Comparison of ENCODE assay signal across 10 cellular contexts in the genomic region with DNA sequence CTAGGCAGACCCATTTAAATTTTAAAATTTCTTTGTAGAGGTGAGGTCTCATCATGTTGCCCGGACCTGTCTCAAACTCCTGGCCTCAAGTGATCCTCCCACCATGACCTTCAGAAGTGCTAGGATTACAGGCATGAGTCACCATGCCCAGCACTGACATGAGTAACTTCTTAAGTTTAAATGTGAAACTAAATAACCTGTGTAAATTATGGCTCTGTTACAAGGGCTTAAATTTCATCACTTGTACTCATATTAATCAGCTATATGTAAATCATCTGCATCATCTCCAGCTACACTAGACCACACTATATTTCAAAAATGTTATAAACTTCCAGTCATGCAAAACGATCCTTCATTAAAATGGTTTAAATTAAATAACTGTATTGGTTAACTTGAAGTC. TPM values are rescaled to one million over a fixed set of nuclear protein-coding genes. Genes with fewer than 3 reads are reported as not detected.
DNase-seq lines count a peak whose midpoint lies in the region; ATAC-seq lines count a peak whose summit lies in the region.
"Had no signal": no experiment of that assay in that cellular context is flagged by ENCODE, and none has a peak within 500 bp of the region (broad histone marks: within the 10 kb centered on the region; RNA-seq: fewer than 3 reads in every experiment).

No MANE protein-coding gene starts in this region.

- peak; percentile 19 to 38 for DNase-seq in activated CD4-positive, alpha-beta T cell treated with anti-CD3 and anti-CD28 coated beads for 24 hours (ENCODE audit: low read depth in 2 of 2)
- no peak for DNase-seq in activated CD4-positive, alpha-beta T cell treated with anti-CD3 and anti-CD28 coated beads, Interleukin-2, amount 50 U/mL, for 1 hour
- peak; percentile 28 for DNase-seq in HK-2 (ENCODE audit: unreplicated experiment)
- peak; percentile 52 to 63 for DNase-seq in activated naive CD4-positive, alpha-beta T cell treated with anti-CD3 and anti-CD28 coated beads, Interleukin-2, amount 50 U/mL, for 72 hours (ENCODE audit: low spot score in 2 of 2)
- peak; percentile 37 for DNase-seq in skeletal muscle cell (ENCODE audit: low read depth)
- no peak for DNase-seq in DMS 273 treated with DMSO at 0.1 percent for 48 hours (lab: John Stamatoyannopoulos, UW)
- no peak for DNase-seq in posterior cingulate gyrus
- no peak for DNase-seq in AG08396 (ENCODE audit: low spot score)
- DNase-seq: right cardiac atrium had no signal

- intact Hi-C loops in posterior cingulate gyrus (cut with DNase I) = no loop called here

- peak; percentile 98 to 99 for ATAC-seq in activated naive CD4-positive, alpha-beta T cell treated with anti-CD3 and anti-CD28 coated beads, Interleukin-2, amount 50 U/mL, for 72 hours

- H3K36me3 Mint-ChIP-seq in activated naive CD4-positive, alpha-beta T cell treated with anti-CD3 and anti-CD28 coated beads, Interleukin-2, amount 50 U/mL, for 72 hours = peaks cover 0 to 43% of the 10 kb centered on the region in 2 donors

- no peaks in the 10 kb centered on the region for H3K9me3 Mint-ChIP-seq in activated naive CD4-positive, alpha-beta T cell treated with anti-CD3 and anti-CD28 coated beads, Interleukin-2, amount 50 U/mL, for 72 hours

- no peak overlapping the region for H3K4me3 ChIP-seq in skeletal muscle cell (ENCODE audit: low read depth, low read length)

- peak overlapping the region; percentile 72 to 79 for H3K27ac Mint-ChIP-seq in activated naive CD4-positive, alpha-beta T cell treated with anti-CD3 and anti-CD28 coated beads, Interleukin-2, amount 50 U/mL, for 72 hours
- H3K27ac Mint-ChIP-seq: B cell had no signal

RNA-seq across cellular contexts. Expression of gene ATAD1, which starts 56.1 kb away (rescaled TPM):
- 10 to 100 TPM; 35.0 to 51.6 TPM for total RNA-seq in activated naive CD4-positive, alpha-beta T cell treated with anti-CD3 and anti-CD28 coated beads, Interleukin-2, amount 50 U/mL, for 72 hours

Comparison
In these comparisons a context has a peak if more than half of its experiments do, and no peak if none do; other contexts are left out.
1. DNase-seq: peak in activated CD4-positive, alpha-beta T cell treated with anti-CD3 and anti-CD28 coated beads for 24 hours (2 of 2), HK-2 (single experiment), activated naive CD4-positive, alpha-beta T cell treated with anti-CD3 and anti-CD28 coated beads, Interleukin-2, amount 50 U/mL, for 72 hours (2 of 2) and skeletal muscle cell (single experiment); none in activated CD4-positive, alpha-beta T cell treated with anti-CD3 and anti-CD28 coated beads, Interleukin-2, amount 50 U/mL, for 1 hour (single experiment), DMS 273 treated with DMSO at 0.1 percent for 48 hours (single experiment), posterior cingulate gyrus (0 of 10) and AG08396 (single experiment).